10 cellular contexts compared by ENCODE assay signal in the genomic region with DNA sequence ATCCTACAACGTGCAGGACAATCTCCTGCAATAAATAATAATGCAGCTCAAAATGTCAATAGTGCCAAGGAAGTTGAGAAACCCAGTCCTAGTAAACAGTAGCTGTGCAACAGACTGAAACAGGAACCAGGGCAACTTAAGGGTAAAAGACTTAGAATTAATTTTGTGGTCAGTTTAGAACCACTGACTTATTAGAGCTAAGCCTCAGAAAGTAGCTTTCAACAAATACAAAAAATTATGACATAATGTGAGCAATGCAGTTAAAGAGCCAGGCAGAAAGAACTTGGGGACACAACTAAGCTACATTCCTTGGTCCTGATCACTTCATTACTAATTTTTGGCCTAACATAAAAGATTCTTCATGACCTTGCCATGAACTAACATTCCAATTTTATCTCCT.
DNase-seq lines count a peak whose midpoint lies in the region; ATAC-seq and TF ChIP-seq lines count a peak whose summit lies in the region.
"Had no signal": no experiment of that assay in that cellular context is flagged by ENCODE, and none has a peak within 500 bp of the region (broad histone marks: within the 10 kb centered on the region; RNA-seq: fewer than 3 reads in every experiment).

No MANE protein-coding gene starts in this region.

- no peak overlapping the region for H2AFZ ChIP-seq in OCI-LY3 (ENCODE audit: low read depth, low read length)

- H3K27ac ChIP-seq in OCI-LY3 (ENCODE audit: low read length): no peak overlapping the region
- H3K27ac ChIP-seq: psoas muscle had no signal

- peak overlapping the region; percentile 40 for H3K4me2 ChIP-seq in OCI-LY3 (ENCODE audit: low read length)

- no peak for TF ChIP-seq CTCF in OCI-LY3 (IDR thresholded peaks at IDR 0.05; ENCODE audit: low read depth, low read length)

- peak; percentile 84 for ATAC-seq in GM21367 (IDR thresholded peaks at IDR 0.05; ENCODE audit: unreplicated experiment)
- peak; percentile 85 for ATAC-seq in HG03064 (IDR thresholded peaks at IDR 0.05; ENCODE audit: low read depth, unreplicated experiment)
- no peak for ATAC-seq in left cardiac atrium
- ATAC-seq: psoas muscle had no signal

- no peak overlapping the region for H3K9ac ChIP-seq in OCI-LY3 (ENCODE audit: low read length)

- H4K20me1 ChIP-seq in OCI-LY3 (ENCODE audit: insufficient read depth, low read length): no peaks in the 10 kb centered on the region

- no peaks in the 10 kb centered on the region for H3K9me3 ChIP-seq in OCI-LY3 (ENCODE audit: insufficient read depth, low read length)
- H3K9me3 ChIP-seq: psoas muscle had no signal

- H3K27me3 ChIP-seq in OCI-LY3 (ENCODE audit: low read depth, low read length): no peaks in the 10 kb centered on the region

- no peak overlapping the region for H3K4me3 ChIP-seq in OCI-LY3 (ENCODE audit: low read length)
- H3K4me3 ChIP-seq: psoas muscle had no signal

- intact Hi-C loops in left cardiac atrium (cut with DNase I): no loop called here

- H3K4me1 ChIP-seq in OCI-LY3 (ENCODE audit: low read length): peaks cover 53% of the 10 kb centered on the region
- H3K4me1 ChIP-seq: psoas muscle had no signal

- peaks cover 7% of the 10 kb centered on the region for H3K36me3 ChIP-seq in OCI-LY3 (replicated peaks; ENCODE audit: low read depth, low read length)

- DNase-seq in CD1c-positive myeloid dendritic cell (ENCODE audit: extremely low spot score) (peak; percentile 63), left cardiac atrium (no peak), NCI-H1105 treated with DMSO at 0.1 percent for 48 hours (lab: John Stamatoyannopoulos, UW) (no peak), SIG-M5 treated with dmso at 0.1 percent for 504 hours (lab: John Stamatoyannopoulos, UW; ENCODE audit: unreplicated experiment) (no peak)
- no peak for DNase-seq in activated CD4-positive, alpha-beta T cell treated with anti-CD3 and anti-CD28 coated beads, Interleukin-2, amount 50 U/mL, for 1 hour
- DNase-seq: NCI-H1694 treated with DMSO at 0.1 percent for 48 hours, psoas muscle had no signal

- no peaks in the 10 kb centered on the region for H3K79me2 ChIP-seq in OCI-LY3 (ENCODE audit: low read length)

Comparison
In these comparisons a context has a peak if more than half of its experiments do, and no peak if none do; other contexts are left out.
1. ATAC-seq: peak in GM21367 (single experiment) and HG03064 (single experiment); none in left cardiac atrium (0 of 2).